ENCODE assay signal across 9 cellular contexts in genomic region chr17:57783338-57783742, GRCh38. TPM values are rescaled to one million over a fixed set of nuclear protein-coding genes. Genes with fewer than 3 reads are reported as not detected.
A peak's percentile ranks its signal among the peaks of the same experiment; 100 is the strongest.
DNase-seq lines count a peak whose midpoint lies in the region; ATAC-seq, FAIRE-seq and TF ChIP-seq lines count a peak whose summit lies in the region.
"Had no signal": no experiment of that assay in that cellular context is flagged by ENCODE, and none has a peak within 500 bp of the region (broad histone marks: within the 10 kb centered on the region; RNA-seq: fewer than 3 reads in every experiment).

No MANE protein-coding gene starts in this region.

- H3K27me3 Mint-ChIP-seq in MCF 10A (ENCODE audit: insufficient read depth, unreplicated experiment) = no peaks in the 10 kb centered on the region

- peak overlapping the region; percentile 37 for H3K4me3 ChIP-seq in WERI-Rb-1 (ENCODE audit: low read depth, low read length)
- H3K4me3 ChIP-seq in keratinocyte (ENCODE audit: control insufficient read depth in 2 of 3, extremely low read depth in 1 of 3, insufficient read depth in 2 of 3, low read depth in 1 of 3, low read length in 3 of 3) = no peak overlapping the region

- no peak overlapping the region for H3K27ac Mint-ChIP-seq in MCF 10A (ENCODE audit: low read depth, unreplicated experiment)

- intact Hi-C loops in MCF 10A (cut with micrococcal nuclease) = no loop called here

- BruUV-seq in MCF 10A (replicated peaks; lab: Mats Ljungman, UMichigan) = no TSS peak

- H3K9me3 ChIP-seq in WERI-Rb-1 (ENCODE audit: severe bottlenecking) = no peaks in the 10 kb centered on the region
- no peaks in the 10 kb centered on the region for H3K9me3 ChIP-seq in keratinocyte (ENCODE audit: control insufficient read depth, low read depth, low read length)

- no peaks in the 10 kb centered on the region for H4K20me1 ChIP-seq in keratinocyte (ENCODE audit: control insufficient read depth, extremely low read depth, insufficient read depth, low read length)

- H3K36me3 Mint-ChIP-seq in MCF 10A (ENCODE audit: insufficient read depth, unreplicated experiment) = no peaks in the 10 kb centered on the region

- no peaks in the 10 kb centered on the region for H3K9me3 Mint-ChIP-seq in MCF 10A (ENCODE audit: unreplicated experiment)

- POLR2A ChIA-PET in MCF 10A (lab: Yijun Ruan, JAX) = interaction anchor here (0.6 kb wide), 1 partner anchor 303 kb away, joined by 3 read pairs; no protein-coding TSS in a partner anchor

- no peaks in the 10 kb centered on the region for H3K79me2 ChIP-seq in keratinocyte (ENCODE audit: control insufficient read depth, insufficient read depth, low read length)

- no peak overlapping the region for H3K9ac ChIP-seq in keratinocyte (ENCODE audit: control insufficient read depth, extremely low read depth, insufficient read depth, low read length)

- dilution Hi-C loops in keratinocyte (cut with MboI; ENCODE audit: extremely low pct_ligation_motif_present, low sequenced_read_pairs) = no loop called here

- peaks cover 3% of the 10 kb centered on the region for H3K4me1 ChIP-seq in keratinocyte (ENCODE audit: control insufficient read depth, extremely low read depth, insufficient read depth, low read length)

- no peaks in the 10 kb centered on the region for H3K36me3 ChIP-seq in WERI-Rb-1
- H3K36me3 ChIP-seq in keratinocyte (ENCODE audit: control insufficient read depth in 2 of 2, extremely low read depth in 1 of 2, insufficient read depth in 2 of 2, low read length in 2 of 2) = no peaks in the 10 kb centered on the region

- H3K4me3 Mint-ChIP-seq in MCF 10A (ENCODE audit: unreplicated experiment) = no peak overlapping the region

- DNase-seq in DMS 273 (lab: John Stamatoyannopoulos, UW; ENCODE audit: unreplicated experiment) (peak; percentile 91), DMS 273 treated with DMSO at 0.1 percent for 48 hours (lab: John Stamatoyannopoulos, UW) (no peak), NCI-H2171 treated with DMSO at 0.1 percent for 48 hours (lab: John Stamatoyannopoulos, UW) (peak; percentile 58), WERI-Rb-1 (peak; percentile 97), MCF 10A (ENCODE audit: unreplicated experiment) (peak; percentile 58), keratinocyte (ENCODE audit: low read depth, low spot score) (no peak)
- peak; percentile 80 to 89 for DNase-seq in stimulated activated CD4-positive, alpha-beta T cell treated with anti-CD3 and anti-CD28 coated beads, Interleukin-2, amount 100 ng/mL, for 24 hours

- H2AFZ ChIP-seq in keratinocyte (ENCODE audit: control insufficient read depth, low read length) = no peak overlapping the region

- no peak for FAIRE-seq in keratinocyte (lab: Jason Lieb, UNC)
- FAIRE-seq: A204.1 had no signal

- no peaks in the 10 kb centered on the region for H3K4me1 Mint-ChIP-seq in MCF 10A (ENCODE audit: insufficient read depth, unreplicated experiment)

- H3K27me3 ChIP-seq in WERI-Rb-1 (ENCODE audit: insufficient read depth, low read depth, severe bottlenecking) = no peaks in the 10 kb centered on the region
- peaks cover 30% of the 10 kb centered on the region for H3K27me3 ChIP-seq in keratinocyte (ENCODE audit: control insufficient read depth, extremely low read depth, insufficient read depth, low read length)

- H3K27ac ChIP-seq in WERI-Rb-1 = peak overlapping the region; percentile 85
- H3K27ac ChIP-seq in keratinocyte (ENCODE audit: control insufficient read depth, insufficient read depth, low read length) = no peak overlapping the region

- CTCF ChIA-PET in MCF 10A (lab: Yijun Ruan, JAX) = interaction anchor here (0.6 to 2.9 kb wide), 22 partner anchors 9 to 969 kb away, joined by 3 to 8 read pairs (median 4); no protein-coding TSS in a partner anchor

- H3K4me2 ChIP-seq in keratinocyte (ENCODE audit: control insufficient read depth, extremely low read depth, insufficient read depth, low read depth, low read length) = peak overlapping the region; percentile 10

- TF ChIP-seq CTCF in WERI-Rb-1 (IDR thresholded peaks at IDR 0.05; ENCODE audit: low read depth, low read length) (peak; percentile 97), MCF 10A (IDR thresholded peaks at IDR 0.05; ENCODE audit: unreplicated experiment) (peak; percentile 82), keratinocyte (optimal IDR thresholded peaks at IDR 0.05 in 1 of 3, IDR thresholded peaks at IDR 0.05 in 1 of 3, conservative IDR thresholded peaks at IDR 0.05 in 1 of 3; ENCODE audit: extremely low read depth in 1 of 3, insufficient read depth in 2 of 3, low read length in 3 of 3) (peak; percentile 63 to 96 (median 91))

- no peaks in the 10 kb centered on the region for H3K9me1 ChIP-seq in keratinocyte (ENCODE audit: control insufficient read depth, extremely low read depth, insufficient read depth, low read length)

- ATAC-seq in GM21390 (IDR thresholded peaks at IDR 0.05; ENCODE audit: unreplicated experiment) = no peak

RNA-seq across cellular contexts. Expression of gene CCDC182, which starts 38.2 kb away (rescaled TPM):
- not detected in 2 replicates for total RNA-seq in MCF 10A (2022)
- not detected in 3 replicates for polyA plus RNA-seq in keratinocyte
- not detected for polyA plus RNA-seq in keratinocyte (2011; ENCODE audit: low read depth)
- not detected in 2 replicates for polyA plus RNA-seq in keratinocyte (2011; cell fraction: cytosol; rRNA removed)
- polyA plus RNA-seq in keratinocyte (2011; cell fraction: nucleus; rRNA removed) = not detected in 2 replicates
- polyA plus RNA-seq in keratinocyte (2012; ENCODE audit: low replicate concordance) = not detected in 2 replicates
- not detected in 3 replicates for polyA minus RNA-seq in keratinocyte
- polyA minus RNA-seq in keratinocyte (2011; cell fraction: cytosol; rRNA and poly(A)+ RNA removed) = not detected
- not detected in 2 replicates for polyA minus RNA-seq in keratinocyte (2011; cell fraction: nucleus; rRNA and poly(A)+ RNA removed)

Comparison
In these comparisons a context has a peak if more than half of its experiments do, and no peak if none do; other contexts are left out.
1. DNase-seq: peak in DMS 273 (single experiment), NCI-H2171 treated with DMSO at 0.1 percent for 48 hours (single experiment), WERI-Rb-1 (single experiment), MCF 10A (single experiment) and stimulated activated CD4-positive, alpha-beta T cell treated with anti-CD3 and anti-CD28 coated beads, Interleukin-2, amount 100 ng/mL, for 24 hours (2 of 2); none in DMS 273 treated with DMSO at 0.1 percent for 48 hours (single experiment) and keratinocyte (single experiment).
2. Peak in every context shown above with its lines, with median percentiles within 50 percentile points of each other: CTCF ChIP-seq.